Comparison of ENCODE assay signal across 33 cellular contexts in genomic region chr5:25414746-25415145, GRCh38.
DNase-seq lines count a peak whose midpoint lies in the region; ATAC-seq, FAIRE-seq and TF ChIP-seq lines count a peak whose summit lies in the region.
"Had no signal": no experiment of that assay in that cellular context is flagged by ENCODE, and none has a peak within 500 bp of the region (broad histone marks: within the 10 kb centered on the region; RNA-seq: fewer than 3 reads in every experiment).

No MANE protein-coding gene starts in this region.

- peak overlapping the region; percentile 21 for H3K27ac Mint-ChIP-seq in progenitor cell of endocrine pancreas
- H3K27ac Mint-ChIP-seq: activated CD4-positive, alpha-beta T cell treated with anti-CD3 and anti-CD28 coated beads for 36 hours; activated naive CD4-positive, alpha-beta T cell treated with anti-CD3 and anti-CD28 coated beads, Interleukin-2, amount 50 U/mL, for 24 hours; GM23338; HFFc6; stimulated activated naive CD8-positive, alpha-beta T cell treated with anti-CD3 and anti-CD28 coated beads, Interleukin-15, amount 100 ng/mL, for 72 hours had no signal

- TF ChIP-seq CTCF in epithelial cell of esophagus (IDR thresholded peaks at IDR 0.05; ENCODE audit: insufficient read depth, low read depth, low read length, missing control alignments): no peak
- TF ChIP-seq CTCF in progenitor cell of endocrine pancreas (IDR thresholded peaks at IDR 0.05; ENCODE audit: unreplicated experiment): no peak

- DNase-seq in H54 (ENCODE audit: insufficient read length, low spot score) (peak; percentile 2), RPMI7951 (ENCODE audit: low read depth) (peak; percentile 24), epithelial cell of esophagus (ENCODE audit: low read depth) (peak; percentile 37), progenitor cell of endocrine pancreas (ENCODE audit: low spot score, unreplicated experiment) (no peak), cardiac septum (ENCODE audit: low spot score) (no peak), amygdala (lab: John Stamatoyannopoulos, UW) (no peak), hepatic stellate cell (ENCODE audit: low spot score) (no peak)
- DNase-seq: activated CD4-positive, alpha-beta T cell treated with anti-CD3 and anti-CD28 coated beads for 36 hours; activated CD8-positive, alpha-beta memory T cell treated with anti-CD3 and anti-CD28 coated beads for 24 hours; amniotic stem cell; BE2C; caudate nucleus; cortex of kidney; DMS79; effector memory CD4-positive, alpha-beta T cell; GDM1; HFFc6; KG1; NCI-H1930; NCI-H2171 treated with DMSO at 0.1 percent for 48 hours; NCI-H510A; posterior cingulate gyrus; right cardiac atrium; Right ventricle myocardium superior; stimulated activated CD4-positive, alpha-beta T cell treated with anti-CD3 and anti-CD28 coated beads, Interleukin-2, amount 100 ng/mL, for 48 hours; stimulated activated naive CD8-positive, alpha-beta T cell treated with anti-CD3 and anti-CD28 coated beads, Interleukin-15, amount 100 ng/mL, for 72 hours; T-helper 2 cell had no signal

- no peak overlapping the region for H3K4me3 Mint-ChIP-seq in progenitor cell of endocrine pancreas (ENCODE audit: low read depth)
- H3K4me3 Mint-ChIP-seq: activated CD4-positive, alpha-beta T cell treated with anti-CD3 and anti-CD28 coated beads for 36 hours; activated naive CD4-positive, alpha-beta T cell treated with anti-CD3 and anti-CD28 coated beads, Interleukin-2, amount 50 U/mL, for 24 hours; GM23338; HFFc6; stimulated activated naive CD8-positive, alpha-beta T cell treated with anti-CD3 and anti-CD28 coated beads, Interleukin-15, amount 100 ng/mL, for 72 hours had no signal

- no peaks in the 10 kb centered on the region for H3K36me3 Mint-ChIP-seq in progenitor cell of endocrine pancreas (ENCODE audit: insufficient read depth)
- H3K36me3 Mint-ChIP-seq: activated naive CD4-positive, alpha-beta T cell treated with anti-CD3 and anti-CD28 coated beads, Interleukin-2, amount 50 U/mL, for 24 hours had no signal

- H3K9me3 Mint-ChIP-seq in progenitor cell of endocrine pancreas (ENCODE audit: low read depth): no peaks in the 10 kb centered on the region

- ATAC-seq in GM18909 (IDR thresholded peaks at IDR 0.05; ENCODE audit: poor library complexity, unreplicated experiment): no peak
- ATAC-seq: activated CD4-positive, alpha-beta T cell treated with anti-CD3 and anti-CD28 coated beads for 36 hours; GM23338; right cardiac atrium; stimulated activated naive CD8-positive, alpha-beta T cell treated with anti-CD3 and anti-CD28 coated beads, Interleukin-15, amount 100 ng/mL, for 72 hours had no signal

- no peaks in the 10 kb centered on the region for H3K4me1 Mint-ChIP-seq in progenitor cell of endocrine pancreas (ENCODE audit: low read depth)
- H3K4me1 Mint-ChIP-seq: activated CD4-positive, alpha-beta T cell treated with anti-CD3 and anti-CD28 coated beads for 36 hours; activated naive CD4-positive, alpha-beta T cell treated with anti-CD3 and anti-CD28 coated beads, Interleukin-2, amount 50 U/mL, for 24 hours; stimulated activated naive CD8-positive, alpha-beta T cell treated with anti-CD3 and anti-CD28 coated beads, Interleukin-15, amount 100 ng/mL, for 72 hours had no signal

- no peaks in the 10 kb centered on the region for H3K27me3 Mint-ChIP-seq in progenitor cell of endocrine pancreas
- H3K27me3 Mint-ChIP-seq: activated CD4-positive, alpha-beta T cell treated with anti-CD3 and anti-CD28 coated beads for 36 hours; activated naive CD4-positive, alpha-beta T cell treated with anti-CD3 and anti-CD28 coated beads, Interleukin-2, amount 50 U/mL, for 24 hours; stimulated activated naive CD8-positive, alpha-beta T cell treated with anti-CD3 and anti-CD28 coated beads, Interleukin-15, amount 100 ng/mL, for 72 hours had no signal

- no peak overlapping the region for H3K4me3 ChIP-seq in epithelial cell of esophagus (ENCODE audit: low read length)
- H3K4me3 ChIP-seq: GM23338, thoracic aorta, vagina had no signal

- no peak for TF ChIP-seq POLR2A in H54 (IDR thresholded peaks at IDR 0.05; ENCODE audit: low read depth, low read length)

- peak; percentile 97 for FAIRE-seq in H54 (lab: Jason Lieb, UNC)
- FAIRE-seq: keratinocyte had no signal

- intact Hi-C loops in cardiac septum (cut with DNase I): no loop called here

Comparison
In these comparisons a context has a peak if more than half of its experiments do, and no peak if none do; other contexts are left out.
1. DNase-seq: peak in H54 (single experiment), RPMI7951 (single experiment) and epithelial cell of esophagus (single experiment); none in progenitor cell of endocrine pancreas (single experiment), cardiac septum (single experiment), amygdala (0 of 56) and hepatic stellate cell (single experiment).